ENCODE assay signal across 19 cellular contexts in genomic region chr14:37563189-37563588, GRCh38. TPM values are rescaled to one million over a fixed set of nuclear protein-coding genes. Genes with fewer than 3 reads are reported as not detected.
A peak's percentile ranks its signal among the peaks of the same experiment; 100 is the strongest.
DNase-seq lines count a peak whose midpoint lies in the region; ATAC-seq, FAIRE-seq and TF ChIP-seq lines count a peak whose summit lies in the region.
"Had no signal": no experiment of that assay in that cellular context is flagged by ENCODE, and none has a peak within 500 bp of the region (broad histone marks: within the 10 kb centered on the region; RNA-seq: fewer than 3 reads in every experiment).

No MANE protein-coding gene starts in this region.

- in situ Hi-C loops in Panc1 (cut with HindIII; ENCODE audit: low pct_unique_long_range_greater_than_20kb, low sequenced_read_pairs), result no loop called here

- H3K36me3 ChIP-seq in Caco-2 (ENCODE audit: control insufficient read depth, insufficient read depth, low read length), result peaks cover 2% of the 10 kb centered on the region; the same call in 1 of the 2 replicates
- no peaks in the 10 kb centered on the region for H3K36me3 ChIP-seq in Panc1 (ENCODE audit: control insufficient read depth, insufficient read depth, low read length)
- no peaks in the 10 kb centered on the region for H3K36me3 ChIP-seq in prostate gland
- H3K36me3 ChIP-seq in CD4-positive, alpha-beta memory T cell (ENCODE audit: insufficient read depth, low read length), result no peaks in the 10 kb centered on the region
- H3K36me3 ChIP-seq: BE2C had no signal

- H3K27ac Mint-ChIP-seq in Caco-2 (ENCODE audit: unreplicated experiment) (peak overlapping the region; percentile 54), glutamatergic neuron (ENCODE audit: unreplicated experiment) (no peak overlapping the region)
- no peak overlapping the region for H3K27ac Mint-ChIP-seq in CD4-positive, alpha-beta memory T cell
- H3K27ac Mint-ChIP-seq in activated naive CD8-positive, alpha-beta T cell treated with anti-CD3 and anti-CD28 coated beads, Interleukin-2, amount 50 U/mL, for 24 hours, result no peak overlapping the region
- H3K27ac Mint-ChIP-seq: CD8-positive, alpha-beta T cell; GM23338 had no signal

- FAIRE-seq in islet of Langerhans (lab: Jason Lieb, UNC), result peak; percentile 5
- FAIRE-seq: A204.1, GM18507 had no signal

- TF ChIP-seq CTCF in Caco-2 (IDR thresholded peaks at IDR 0.05; ENCODE audit: insufficient read depth in 1 of 2, low read depth in 1 of 2, low read length in 1 of 2, severe bottlenecking in 1 of 2, unreplicated experiment in 1 of 2), result no peak
- TF ChIP-seq CTCF in Panc1 (IDR thresholded peaks at IDR 0.05), result no peak
- TF ChIP-seq CTCF in prostate gland (IDR thresholded peaks at IDR 0.05), result no peak
- no peak for TF ChIP-seq CTCF in glutamatergic neuron (IDR thresholded peaks at IDR 0.05; ENCODE audit: partially characterized antibody, unreplicated experiment)

- H3K4me1 ChIP-seq in Caco-2 (peaks cover 56% of the 10 kb centered on the region), Panc1 (ENCODE audit: control insufficient read depth, insufficient read depth, low read length) (peaks cover 3% of the 10 kb centered on the region), prostate gland (replicated peaks) (peaks cover 4% of the 10 kb centered on the region)
- H3K4me1 ChIP-seq in CD4-positive, alpha-beta memory T cell (ENCODE audit: insufficient read depth, low read length), result no peaks in the 10 kb centered on the region
- H3K4me1 ChIP-seq: BE2C had no signal

- peaks cover 23% of the 10 kb centered on the region for H3K4me1 Mint-ChIP-seq in Caco-2 (ENCODE audit: low read depth, unreplicated experiment)
- H3K4me1 Mint-ChIP-seq in glutamatergic neuron (ENCODE audit: low read depth, unreplicated experiment), result no peaks in the 10 kb centered on the region
- no peaks in the 10 kb centered on the region for H3K4me1 Mint-ChIP-seq in CD4-positive, alpha-beta memory T cell
- no peaks in the 10 kb centered on the region for H3K4me1 Mint-ChIP-seq in activated naive CD8-positive, alpha-beta T cell treated with anti-CD3 and anti-CD28 coated beads, Interleukin-2, amount 50 U/mL, for 24 hours

- no peak overlapping the region for H3K4me3 ChIP-seq in Caco-2 (ENCODE audit: low read depth, low read length)
- no peak overlapping the region for H3K4me3 ChIP-seq in Panc1 (ENCODE audit: low read depth in 2 of 2, low read length in 2 of 2)
- H3K4me3 ChIP-seq in prostate gland, result peak overlapping the region in 1 of 2 donors; percentile 36
- no peak overlapping the region for H3K4me3 ChIP-seq in CD4-positive, alpha-beta memory T cell (ENCODE audit: low read length in 2 of 2)
- H3K4me3 ChIP-seq: GM23338 had no signal

- no TSS peak for BruUV-seq in Caco-2 (replicated peaks; lab: Mats Ljungman, UMichigan)
- BruUV-seq in Panc1 (replicated peaks; lab: Mats Ljungman, UMichigan), result no TSS peak

- H3K27me3 Mint-ChIP-seq in Caco-2 (ENCODE audit: insufficient read depth, unreplicated experiment), result no peaks in the 10 kb centered on the region
- no peaks in the 10 kb centered on the region for H3K27me3 Mint-ChIP-seq in glutamatergic neuron (ENCODE audit: unreplicated experiment)
- H3K27me3 Mint-ChIP-seq in CD4-positive, alpha-beta memory T cell, result peaks cover 0 to 1% of the 10 kb centered on the region in 2 donors
- no peaks in the 10 kb centered on the region for H3K27me3 Mint-ChIP-seq in activated naive CD8-positive, alpha-beta T cell treated with anti-CD3 and anti-CD28 coated beads, Interleukin-2, amount 50 U/mL, for 24 hours

- no peak for TF ChIP-seq POLR2A in prostate gland (IDR thresholded peaks at IDR 0.05)

- H3K27me3 ChIP-seq in Caco-2 (replicated peaks; ENCODE audit: control insufficient read depth, insufficient read depth, low read length) (no peaks in the 10 kb centered on the region), Panc1 (ENCODE audit: control insufficient read depth, insufficient read depth, low read length) (no peaks in the 10 kb centered on the region), prostate gland (replicated peaks; ENCODE audit: insufficient read depth) (no peaks in the 10 kb centered on the region)
- no peaks in the 10 kb centered on the region for H3K27me3 ChIP-seq in CD4-positive, alpha-beta memory T cell (ENCODE audit: insufficient read depth, low read length)
- H3K27me3 ChIP-seq: BE2C had no signal

- 70% methylated on average over 2 of the region's 2 CpGs for WGBS in prostate gland

- CTCF ChIA-PET in Caco-2 (lab: Charles Lee) (interaction anchor here (1.0 kb wide), 1 partner anchor 20 kb away, joined by 3 read pairs; no protein-coding TSS in a partner anchor), Panc1 (lab: Charles Lee) (no interaction called here)
- CTCF ChIA-PET in CD4-positive, alpha-beta memory T cell (lab: Charles Lee; ENCODE audit: partially characterized antibody), result no interaction called here

- no peak for ATAC-seq in Panc1
- no peak for ATAC-seq in activated naive CD8-positive, alpha-beta T cell treated with anti-CD3 and anti-CD28 coated beads, Interleukin-2, amount 50 U/mL, for 24 hours
- ATAC-seq: CD8-positive, alpha-beta T cell; GM23338 had no signal

- H3K9me3 ChIP-seq in Caco-2, result no peaks in the 10 kb centered on the region
- H3K9me3 ChIP-seq in Panc1 (ENCODE audit: control insufficient read depth, insufficient read depth, low read depth, low read length), result no peaks in the 10 kb centered on the region
- no peaks in the 10 kb centered on the region for H3K9me3 ChIP-seq in prostate gland
- no peaks in the 10 kb centered on the region for H3K9me3 ChIP-seq in CD4-positive, alpha-beta memory T cell (ENCODE audit: control insufficient read depth in 1 of 2, low read length in 2 of 2)
- H3K9me3 ChIP-seq: BE2C had no signal

- H3K36me3 Mint-ChIP-seq in Caco-2 (ENCODE audit: insufficient read depth, unreplicated experiment) (peaks cover 40% of the 10 kb centered on the region), glutamatergic neuron (ENCODE audit: unreplicated experiment) (no peaks in the 10 kb centered on the region)
- H3K36me3 Mint-ChIP-seq in CD4-positive, alpha-beta memory T cell, result no peaks in the 10 kb centered on the region
- no peaks in the 10 kb centered on the region for H3K36me3 Mint-ChIP-seq in activated naive CD8-positive, alpha-beta T cell treated with anti-CD3 and anti-CD28 coated beads, Interleukin-2, amount 50 U/mL, for 24 hours (ENCODE audit: low read depth)
- H3K36me3 Mint-ChIP-seq: CD8-positive, alpha-beta T cell had no signal

- H3K9me3 Mint-ChIP-seq in Caco-2 (ENCODE audit: unreplicated experiment) (peaks cover 10% of the 10 kb centered on the region), glutamatergic neuron (ENCODE audit: unreplicated experiment) (no peaks in the 10 kb centered on the region)
- peaks cover 0 to 2% (median 0%) of the 10 kb centered on the region in 8 donors for H3K9me3 Mint-ChIP-seq in CD4-positive, alpha-beta memory T cell
- H3K9me3 Mint-ChIP-seq in activated naive CD8-positive, alpha-beta T cell treated with anti-CD3 and anti-CD28 coated beads, Interleukin-2, amount 50 U/mL, for 24 hours, result peaks cover 10% of the 10 kb centered on the region
- H3K9me3 Mint-ChIP-seq: CD8-positive, alpha-beta T cell; GM23338 had no signal

- intact Hi-C loops in Caco-2 (cut with micrococcal nuclease; ENCODE audit: unreplicated experiment), result loop anchor here (5.0 kb wide), 1 partner anchor 221 kb away; no protein-coding TSS in a partner anchor
- intact Hi-C loops in Panc1 (cut with micrococcal nuclease; ENCODE audit: unreplicated experiment), result no loop called here
- intact Hi-C loops in prostate gland (cut with DNase I), result no loop called here
- intact Hi-C loops in CD4-positive, alpha-beta memory T cell (cut with micrococcal nuclease), result no loop called here

- H3K27ac ChIP-seq in Panc1 (ENCODE audit: low read length) (peak overlapping the region; percentile 7; the same call in 1 of the 2 replicates), prostate gland (peak overlapping the region; percentile 86 to 96)
- no peak overlapping the region for H3K27ac ChIP-seq in CD4-positive, alpha-beta memory T cell (ENCODE audit: low read depth, low read length)
- H3K27ac ChIP-seq: C4-2B had no signal

- DNase-seq in Caco-2 (no peak), Panc1 (ENCODE audit: low read depth, low spot score) (no peak), prostate gland (ENCODE audit: low spot score) (no peak), glutamatergic neuron (no peak), cerebellum (ENCODE audit: low spot score) (no peak)
- DNase-seq in CD4-positive, alpha-beta memory T cell, result no peak
- DNase-seq in activated naive CD8-positive, alpha-beta T cell treated with anti-CD3 and anti-CD28 coated beads, Interleukin-2, amount 50 U/mL, for 24 hours, result no peak
- DNase-seq: BE2C; CD8-positive, alpha-beta T cell; COR-L47; DMS53; H7 had no signal

- H3K4me3 Mint-ChIP-seq in Caco-2 (ENCODE audit: unreplicated experiment) (peak overlapping the region; percentile 67), glutamatergic neuron (ENCODE audit: unreplicated experiment) (no peak overlapping the region)
- no peak overlapping the region for H3K4me3 Mint-ChIP-seq in CD4-positive, alpha-beta memory T cell
- no peak overlapping the region for H3K4me3 Mint-ChIP-seq in activated naive CD8-positive, alpha-beta T cell treated with anti-CD3 and anti-CD28 coated beads, Interleukin-2, amount 50 U/mL, for 24 hours
- H3K4me3 Mint-ChIP-seq: CD8-positive, alpha-beta T cell; GM23338 had no signal

- POLR2A ChIA-PET in Caco-2 (lab: Charles Lee) (interaction anchor here (1.5 to 1.8 kb wide), 2 partner anchors 22 to 25 kb away, joined by 5 to 7 read pairs; no protein-coding TSS in a partner anchor), Panc1 (lab: Charles Lee) (no interaction called here)
- POLR2A ChIA-PET in CD4-positive, alpha-beta memory T cell (lab: Charles Lee; ENCODE audit: partially characterized antibody), result no interaction called here

RNA-seq across cellular contexts. Expression of gene FOXA1, which starts 31.9 kb away (rescaled TPM):
- 271 and 291 TPM in 2 replicates for total RNA-seq in Caco-2 (2022)
- total RNA-seq in Panc1 (2021; ENCODE audit: unreplicated experiment), result 8.7 TPM
- polyA plus RNA-seq in Panc1 (2012; ENCODE audit: insufficient read length), result 5.2 TPM
- total RNA-seq in prostate gland, result 100 to 1,000 TPM; 186 to 656 TPM
- not detected for total RNA-seq in glutamatergic neuron (ENCODE audit: unreplicated experiment)
- total RNA-seq in CD4-positive, alpha-beta memory T cell, result not detected
- not detected for polyA plus RNA-seq in CD4-positive, alpha-beta memory T cell
- not detected for total RNA-seq in cerebellum
- total RNA-seq: CD8-positive, alpha-beta T cell; GM23338 had no signal
- polyA plus RNA-seq: GM23338 had no signal

RNA-seq across cellular contexts. Expression of gene TTC6, which starts 32.2 kb away (rescaled TPM):
- total RNA-seq in Caco-2 (2022) (19.4 and 25.1 TPM in 2 replicates), Panc1 (2021; ENCODE audit: unreplicated experiment) (0.54 TPM), prostate gland (10 to 100 TPM; 88.2 to 89.8 TPM), glutamatergic neuron (ENCODE audit: unreplicated experiment) (0.44 TPM), cerebellum (2.4 TPM)
- polyA plus RNA-seq in Panc1 (2012; ENCODE audit: insufficient read length), result 0.68 TPM
- not detected for total RNA-seq in CD4-positive, alpha-beta memory T cell
- polyA plus RNA-seq in CD4-positive, alpha-beta memory T cell, result not detected
- total RNA-seq: CD8-positive, alpha-beta T cell; GM23338; HT1080 had no signal
- polyA plus RNA-seq: AG04450 had no signal

Comparison
In these comparisons a context has a peak if more than half of its experiments do, and no peak if none do; other contexts are left out.
1. RNA of gene FOXA1, which starts 31.9 kb away (total RNA-seq): 186 to 656 TPM in prostate gland and 271 to 291 TPM in Caco-2; 8.7 TPM in Panc1 (single experiment), not detected in glutamatergic neuron (single experiment), not detected in CD4-positive, alpha-beta memory T cell and not detected in cerebellum (single experiment); every median in the first group is over 10 times any median in the second.